ENCODE assay signal across 14 cellular contexts in the genomic region with DNA sequence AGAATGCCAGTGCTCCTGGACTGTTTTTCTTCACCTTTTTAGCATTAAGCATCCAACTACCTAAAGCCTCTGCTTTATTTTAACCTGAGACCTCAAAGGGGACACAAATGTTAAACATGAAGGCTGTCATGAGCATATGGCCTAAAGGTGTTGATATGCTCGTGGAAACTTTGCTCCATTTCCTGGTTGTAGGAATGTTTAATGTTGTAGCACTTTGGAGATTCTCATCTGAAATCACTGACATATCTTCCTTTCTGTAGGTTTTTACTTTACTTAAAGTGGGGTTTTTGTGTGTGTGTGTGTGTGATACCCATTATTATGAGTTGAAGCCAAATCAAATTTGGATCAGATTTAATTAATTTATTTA. TPM values are rescaled to one million over a fixed set of nuclear protein-coding genes. Genes with fewer than 3 reads are reported as not detected.
DNase-seq lines count a peak whose midpoint lies in the region; ATAC-seq, FAIRE-seq and TF ChIP-seq lines count a peak whose summit lies in the region.
"Had no signal": no experiment of that assay in that cellular context is flagged by ENCODE, and none has a peak within 500 bp of the region (broad histone marks: within the 10 kb centered on the region; RNA-seq: fewer than 3 reads in every experiment).

No MANE protein-coding gene starts in this region.

- no peak for FAIRE-seq in astrocyte (lab: Jason Lieb, UNC)

- no peak overlapping the region for H2BK12ac ChIP-seq in mesenchymal stem cell (ENCODE audit: low read length in 2 of 2)

- no peak overlapping the region for H3K4me3 Mint-ChIP-seq in astrocyte (ENCODE audit: unreplicated experiment)
- H3K4me3 Mint-ChIP-seq: nephron had no signal

- intact Hi-C loops in lower leg skin (cut with DNase I; ENCODE audit: low total_unique reads) = no loop called here

- no peaks in the 10 kb centered on the region for H3K9me3 Mint-ChIP-seq in astrocyte (ENCODE audit: unreplicated experiment)
- H3K9me3 Mint-ChIP-seq: nephron had no signal

- H3K4me2 ChIP-seq in astrocyte (ENCODE audit: low read length) (peak overlapping the region; percentile 45), mesenchymal stem cell (ENCODE audit: low read length, poor library complexity, severe bottlenecking) (no peak overlapping the region)
- H3K4me2 ChIP-seq: KMS-11 had no signal

- CTCF ChIA-PET in RWPE1 (lab: Yijun Ruan, JAX) = interaction anchor here (0.5 kb wide), 1 partner anchor 113 kb away, joined by 4 read pairs; no protein-coding TSS in a partner anchor

- no peak for TF ChIP-seq POLR2A in lower leg skin (IDR thresholded peaks at IDR 0.05)

- H3K4ac ChIP-seq in mesenchymal stem cell (ENCODE audit: low read depth in 1 of 2, low read length in 2 of 2) = no peak overlapping the region

- TF ChIP-seq CTCF in astrocyte (IDR thresholded peaks at IDR 0.05; ENCODE audit: insufficient read depth, low read depth, low read length) = no peak
- TF ChIP-seq CTCF in lower leg skin (IDR thresholded peaks at IDR 0.05) = no peak
- TF ChIP-seq CTCF in RWPE1 (conservative IDR thresholded peaks at IDR 0.05; ENCODE audit: low read depth) = no peak

- H3K9ac ChIP-seq in astrocyte (ENCODE audit: low read length) (no peak overlapping the region), mesenchymal stem cell (ENCODE audit: low read length) (peak overlapping the region; percentile 83), subcutaneous abdominal adipose tissue (ENCODE audit: low read length in 5 of 5) (peak overlapping the region; percentile 0 to 60 (median 33))
- H3K9ac ChIP-seq: KMS-11 had no signal

- no peaks in the 10 kb centered on the region for H3K79me2 ChIP-seq in astrocyte (ENCODE audit: insufficient read depth, low read length)

- H4K20me1 ChIP-seq in astrocyte (ENCODE audit: insufficient read depth, low read length) = no peaks in the 10 kb centered on the region

- H3K4me3 ChIP-seq in astrocyte (ENCODE audit: insufficient read depth, low read depth, low read length) = no peak overlapping the region
- peak overlapping the region in 1 of 2 experiments; percentile 17 for H3K4me3 ChIP-seq in mesenchymal stem cell (ENCODE audit: insufficient read depth in 1 of 2, low read depth in 1 of 2, low read length in 2 of 2)
- peak overlapping the region in 2 of 5 donors; percentile 34 to 44 for H3K4me3 ChIP-seq in subcutaneous abdominal adipose tissue (ENCODE audit: low read depth in 1 of 5, low read length in 5 of 5)
- no peak overlapping the region for H3K4me3 ChIP-seq in lower leg skin (ENCODE audit: low read depth, poor library complexity, severe bottlenecking)

- 85% methylated on average over 1 of the region's 1 CpG for whole genome bisulfite sequencing in mesenchymal stem cell
- 25 to 54% methylated on average over 1 of the region's 1 CpG for WGBS in lower leg skin, 2 donors

- H3K18ac ChIP-seq in mesenchymal stem cell (ENCODE audit: low read depth in 1 of 2, low read length in 2 of 2) = no peak overlapping the region

- no peaks in the 10 kb centered on the region for H3K9me3 ChIP-seq in astrocyte (ENCODE audit: insufficient read depth, low read depth, low read length)
- no peaks in the 10 kb centered on the region for H3K9me3 ChIP-seq in mesenchymal stem cell (ENCODE audit: control insufficient read depth, low read length)
- no peaks in the 10 kb centered on the region for H3K9me3 ChIP-seq in subcutaneous abdominal adipose tissue (ENCODE audit: control insufficient read depth in 5 of 5, low read length in 5 of 5)

- POLR2A ChIA-PET in RWPE1 (lab: Yijun Ruan, JAX; ENCODE audit: low non-redundant PET) = no interaction called here

- no peak overlapping the region for H2BK15ac ChIP-seq in mesenchymal stem cell (ENCODE audit: low read depth, poor library complexity, severe bottlenecking)

- peaks cover 20% of the 10 kb centered on the region for H3K79me1 ChIP-seq in mesenchymal stem cell (replicated peaks; ENCODE audit: low read length, poor library complexity, severe bottlenecking)

- H3K23ac ChIP-seq in mesenchymal stem cell (ENCODE audit: low read length in 2 of 2) = no peak overlapping the region

- no peaks in the 10 kb centered on the region for H3K27me3 ChIP-seq in astrocyte (ENCODE audit: insufficient read depth, low read length)
- H3K27me3 ChIP-seq in mesenchymal stem cell (ENCODE audit: control insufficient read depth in 1 of 2, insufficient read depth in 1 of 2, low read length in 2 of 2) = no peaks in the 10 kb centered on the region
- H3K27me3 ChIP-seq in subcutaneous abdominal adipose tissue (ENCODE audit: control insufficient read depth in 5 of 5, insufficient read depth in 4 of 5, low read length in 5 of 5) = no peaks in the 10 kb centered on the region

- H3K27ac ChIP-seq in astrocyte (ENCODE audit: low read depth, low read length) = peak overlapping the region; percentile 17
- H3K27ac ChIP-seq in mesenchymal stem cell (ENCODE audit: low read length, poor library complexity, severe bottlenecking) = no peak overlapping the region
- peak overlapping the region; percentile 85 for H3K27ac ChIP-seq in subcutaneous abdominal adipose tissue (ENCODE audit: low read depth, low read length)
- H3K27ac ChIP-seq in RWPE1 = no peak overlapping the region
- H3K27ac ChIP-seq: KMS-11 had no signal

- no peak overlapping the region for H3K14ac ChIP-seq in mesenchymal stem cell (ENCODE audit: low read length in 2 of 2)

- no peak overlapping the region for H2BK5ac ChIP-seq in mesenchymal stem cell (ENCODE audit: low read depth, low read length, poor library complexity, severe bottlenecking)

- H3K36me3 ChIP-seq in astrocyte (ENCODE audit: insufficient read depth, low read length) = peaks cover 6% of the 10 kb centered on the region
- peaks cover 42 to 82% of the 10 kb centered on the region in 2 experiments for H3K36me3 ChIP-seq in mesenchymal stem cell (ENCODE audit: control insufficient read depth in 1 of 2, insufficient read depth in 2 of 2, low read depth in 1 of 2, low read length in 2 of 2)
- H3K36me3 ChIP-seq in subcutaneous abdominal adipose tissue (ENCODE audit: control insufficient read depth in 5 of 5, insufficient read depth in 5 of 5, low read length in 5 of 5) = peaks cover 16 to 50% (median 41%) of the 10 kb centered on the region in 5 donors

- H3K27ac Mint-ChIP-seq in astrocyte (ENCODE audit: unreplicated experiment) = peak overlapping the region; percentile 18

- no peak overlapping the region for H4K8ac ChIP-seq in mesenchymal stem cell (ENCODE audit: low read length)

- no peak overlapping the region for H4K91ac ChIP-seq in mesenchymal stem cell (ENCODE audit: low read length)

- no peaks in the 10 kb centered on the region for H3K27me3 Mint-ChIP-seq in astrocyte (ENCODE audit: low read depth, unreplicated experiment)

- no peak for ATAC-seq in activated CD4-positive, CD25-positive, alpha-beta regulatory T cell treated with anti-CD3 and anti-CD28 coated beads, Interleukin-2, amount 50 U/mL, for 24 hours

- H3K36me3 Mint-ChIP-seq in astrocyte (ENCODE audit: low read depth, unreplicated experiment) = peaks cover 21% of the 10 kb centered on the region

- no peak overlapping the region for H2AK5ac ChIP-seq in mesenchymal stem cell (ENCODE audit: low read length, severe bottlenecking)

- H2AFZ ChIP-seq in astrocyte (ENCODE audit: low read depth, low read length) (no peak overlapping the region), mesenchymal stem cell (ENCODE audit: low read depth, low read length) (no peak overlapping the region)

- H3K4me1 ChIP-seq in astrocyte (ENCODE audit: insufficient read depth, low read length) (peaks cover 6% of the 10 kb centered on the region), mesenchymal stem cell (ENCODE audit: control insufficient read depth, insufficient read depth, low read depth, low read length) (peaks cover 9% of the 10 kb centered on the region), subcutaneous abdominal adipose tissue (ENCODE audit: control insufficient read depth in 5 of 5, insufficient read depth in 5 of 5, low read length in 5 of 5) (peaks cover 9 to 43% (median 39%) of the 10 kb centered on the region in 5 donors)

- peak; percentile 4 for DNase-seq in HT-29 (ENCODE audit: low spot score)
- no peak for DNase-seq in astrocyte (ENCODE audit: low read depth)
- no peak for DNase-seq in mesenchymal stem cell
- no peak for DNase-seq in lower leg skin (ENCODE audit: low spot score in 2 of 2)
- DNase-seq in RWPE1 (ENCODE audit: low spot score) = no peak
- DNase-seq: activated CD4-positive, alpha-beta T cell treated with anti-CD3 and anti-CD28 coated beads for 48 hours; activated gamma-delta T cell; DND-41; NCI-H1092 treated with DMSO at 0.1 percent for 48 hours; NCI-H524 had no signal

- H3K4me1 Mint-ChIP-seq in astrocyte (ENCODE audit: low read depth, unreplicated experiment) = peaks cover 33% of the 10 kb centered on the region

- no peak overlapping the region for H2BK120ac ChIP-seq in mesenchymal stem cell (ENCODE audit: low read depth, low read length)

RNA-seq across cellular contexts. Expression of gene HABP4, which starts 37.0 kb away (rescaled TPM):
- 3.3 and 5.0 TPM in 2 replicates for total RNA-seq in HT-29 (2014; rRNA removed; shearing (Covaris generic))
- total RNA-seq in astrocyte (18.1 and 20.1 TPM in 2 replicates), lower leg skin (10 to 100 TPM in 2 of 4 donors, 1 to 10 TPM in 2; 6.3 to 13.4 (median 10.2) TPM)
- 19.7 TPM for polyA plus RNA-seq in mesenchymal stem cell (2013, experiment 1 of 2)
- polyA plus RNA-seq in mesenchymal stem cell (2013, experiment 2 of 2) = 18.7 TPM

Comparison
In these comparisons a context has a peak if more than half of its experiments do, and no peak if none do; other contexts are left out.
1. H3K27ac ChIP-seq: peak in astrocyte (single experiment) and subcutaneous abdominal adipose tissue (single experiment); none in mesenchymal stem cell (single experiment) and RWPE1 (single experiment).